ENCODE assay signal across 2 cellular contexts in the genomic region with DNA sequence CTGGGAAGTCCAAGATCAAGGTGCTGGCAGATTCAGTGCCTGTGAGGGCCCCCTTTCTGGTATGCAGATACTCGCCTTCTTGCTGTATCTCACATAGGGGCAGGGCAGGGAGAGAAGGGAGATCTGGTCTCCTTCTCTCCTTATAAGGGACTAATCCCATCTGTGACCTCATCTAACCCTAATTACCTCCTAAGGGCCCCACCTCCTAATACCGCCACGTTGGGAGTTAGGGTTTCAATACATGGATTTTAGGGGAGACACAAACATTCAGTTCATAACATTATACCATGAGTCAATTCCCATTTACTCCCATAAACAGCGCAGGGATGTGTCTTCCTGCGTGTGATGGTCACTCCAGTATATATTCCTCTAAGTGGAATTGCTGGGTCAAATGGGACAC.
TF ChIP-seq lines count a peak whose summit lies in the region.

No MANE protein-coding gene starts in this region.

TF ChIP-seq in GM23338, 12 proteins besides CTCF, POLR2A, EP300 and RAD21:
- TF ChIP-seq ZNF114 (CRISPR knock-in tag; IDR thresholded peaks at IDR 0.05) (no peak), ZNF331 (CRISPR knock-in tag; IDR thresholded peaks at IDR 0.05; ENCODE audit: low read depth) (no peak), ZNF462 (CRISPR knock-in tag; IDR thresholded peaks at IDR 0.05) (no peak), EZH2phosphoT487 (IDR thresholded peaks at IDR 0.05; ENCODE audit: unreplicated experiment) (no peak), CREB1 (CRISPR knock-in tag; IDR thresholded peaks at IDR 0.05; ENCODE audit: low read depth) (no peak), NANOG (IDR thresholded peaks at IDR 0.05; ENCODE audit: borderline replicate concordance) (no peak), ETS1 (IDR thresholded peaks at IDR 0.05) (no peak), EZH2 (IDR thresholded peaks at IDR 0.05; ENCODE audit: low read depth, unreplicated experiment) (no peak), POLR2AphosphoS5 (IDR thresholded peaks at IDR 0.05; ENCODE audit: low read depth) (no peak)

TF ChIP-seq in H1, 55 proteins besides CTCF, POLR2A, EP300 and RAD21:
- TF ChIP-seq SRF (IDR thresholded peaks at IDR 0.05; ENCODE audit: low read depth, low read length) (peak; percentile 83), CTBP2 (IDR thresholded peaks at IDR 0.05; ENCODE audit: borderline replicate concordance, insufficient read depth, insufficient read length, low read length) (no peak)
TF ChIP-seq in H1: peak in this region for 1.
